ENCODE assay signal across 16 cellular contexts in the genomic region with DNA sequence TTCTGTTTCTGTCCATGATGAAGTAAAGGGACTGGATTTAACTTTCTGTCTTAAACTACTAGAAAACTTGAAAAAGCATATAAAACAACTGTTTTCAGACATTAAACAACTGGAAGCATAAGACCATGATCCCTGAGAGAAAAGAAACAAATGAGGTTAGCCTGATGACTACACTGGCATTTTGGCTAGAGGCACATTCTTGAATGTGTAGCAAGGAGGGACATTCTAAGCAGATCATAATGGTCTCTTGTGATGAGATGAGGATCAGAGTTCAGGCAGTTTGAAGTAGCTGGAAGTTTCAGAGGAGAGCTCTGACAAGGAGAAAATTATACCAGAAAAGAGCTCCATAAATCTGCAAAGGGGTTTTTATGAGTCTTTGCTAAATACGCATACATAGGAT.
DNase-seq lines count a peak whose midpoint lies in the region; ATAC-seq and TF ChIP-seq lines count a peak whose summit lies in the region.
"Had no signal": no experiment of that assay in that cellular context is flagged by ENCODE, and none has a peak within 500 bp of the region (broad histone marks: within the 10 kb centered on the region; RNA-seq: fewer than 3 reads in every experiment).

No MANE protein-coding gene starts in this region.

- no peak overlapping the region for H2AFZ ChIP-seq in trophoblast cell (ENCODE audit: insufficient read depth, low read length, poor library complexity)

- no peak overlapping the region for H3K18ac ChIP-seq in trophoblast cell (ENCODE audit: low read length)

- H3K9me3 ChIP-seq in adipocyte (ENCODE audit: control insufficient read depth, low read length) (no peaks in the 10 kb centered on the region), trophoblast cell (ENCODE audit: insufficient read depth, low read depth, low read length) (no peaks in the 10 kb centered on the region), suprapubic skin (no peaks in the 10 kb centered on the region)
- H3K9me3 ChIP-seq: left ventricle myocardium inferior had no signal

- no peak for TF ChIP-seq POLR2A in suprapubic skin (IDR thresholded peaks at IDR 0.05)

- no peak overlapping the region for H3K27ac ChIP-seq in trophoblast cell (ENCODE audit: low read depth, low read length)
- no peak overlapping the region for H3K27ac ChIP-seq in suprapubic skin
- H3K27ac ChIP-seq: left ventricle myocardium inferior had no signal

- H2AK5ac ChIP-seq in trophoblast cell (ENCODE audit: low read length), result no peak overlapping the region

- H4K91ac ChIP-seq in trophoblast cell (ENCODE audit: low read depth, low read length), result no peak overlapping the region

- H4K12ac ChIP-seq in trophoblast cell (ENCODE audit: low read depth, low read length), result no peak overlapping the region

- no peak overlapping the region for H2BK12ac ChIP-seq in trophoblast cell (ENCODE audit: low read length)

- no peak overlapping the region for H3K9ac ChIP-seq in adipocyte (ENCODE audit: low read length)
- H3K9ac ChIP-seq in trophoblast cell (ENCODE audit: low read length), result no peak overlapping the region

- DNase-seq in ELR (ENCODE audit: low read depth) (peak; percentile 63), adipocyte (ENCODE audit: low read depth) (peak; percentile 78), fibroblast of peridontal ligament (ENCODE audit: extremely low read depth) (peak; percentile 66), trophoblast cell (peak; percentile 61 to 86), suprapubic skin (ENCODE audit: low spot score in 2 of 2) (no peak)
- DNase-seq: activated CD4-positive, alpha-beta T cell treated with anti-CD3 and anti-CD28 coated beads, Interleukin-2, amount 50 U/mL, for 1 hour; activated CD8-positive, alpha-beta memory T cell treated with anti-CD3 and anti-CD28 coated beads, Interleukin-2, amount 50 U/mL, for 4 hours; activated effector memory CD4-positive, alpha-beta T cell treated with Interleukin-2 at 50 U/mL for 16 hours; DMS79 treated with DMSO at 0.1 percent for 48 hours; left ventricle myocardium inferior; NCI-H1436; NCI-H748 treated with DMSO at 0.1 percent for 48 hours; SIG-M5; stimulated activated CD4-positive, alpha-beta T cell treated with anti-CD3 and anti-CD28 coated beads, Interleukin-12 subunit alpha, Interleukin-12 subunit beta, amount 100 ng/mL, for 4 hours had no signal

- no peaks in the 10 kb centered on the region for H3K79me2 ChIP-seq in trophoblast cell (ENCODE audit: control insufficient read depth, insufficient read depth, low read length, poor library complexity)

- WGBS in trophoblast cell (ENCODE audit: extremely low coverage, insufficient coverage, insufficient read length), result no CpG with 5 or more reads among the region's 1 CpG
- 2% methylated on average over 1 of the region's 1 CpG for WGBS in suprapubic skin

- no peak overlapping the region for H3K4me2 ChIP-seq in trophoblast cell (ENCODE audit: low read length)

- H2BK5ac ChIP-seq in trophoblast cell (ENCODE audit: low read depth, low read length, poor library complexity), result no peak overlapping the region

- H3K23ac ChIP-seq in trophoblast cell (ENCODE audit: low read length), result no peak overlapping the region

- H3K79me1 ChIP-seq in trophoblast cell (ENCODE audit: low read length), result no peaks in the 10 kb centered on the region

- H3K36me3 ChIP-seq in adipocyte (ENCODE audit: control insufficient read depth, insufficient read depth, low read length, severe bottlenecking), result no peaks in the 10 kb centered on the region
- H3K36me3 ChIP-seq in trophoblast cell (ENCODE audit: control insufficient read depth in 1 of 2, insufficient read depth in 2 of 2, low read length in 2 of 2), result no peaks in the 10 kb centered on the region
- no peaks in the 10 kb centered on the region for H3K36me3 ChIP-seq in suprapubic skin
- H3K36me3 ChIP-seq: left ventricle myocardium inferior had no signal

- H2BK120ac ChIP-seq in trophoblast cell (ENCODE audit: insufficient read depth, low read length, poor library complexity), result no peak overlapping the region

- no peak overlapping the region for H3K4ac ChIP-seq in trophoblast cell (ENCODE audit: low read depth, low read length)

- H3K14ac ChIP-seq in trophoblast cell (ENCODE audit: low read length), result no peak overlapping the region

- TF ChIP-seq EP300 in suprapubic skin (IDR thresholded peaks at IDR 0.05), result no peak

- TF ChIP-seq CTCF in suprapubic skin (IDR thresholded peaks at IDR 0.05), result no peak

- peaks cover 8% of the 10 kb centered on the region for H3K4me1 ChIP-seq in adipocyte (ENCODE audit: control insufficient read depth, insufficient read depth, low read length)
- no peaks in the 10 kb centered on the region for H3K4me1 ChIP-seq in trophoblast cell (ENCODE audit: control insufficient read depth in 1 of 2, insufficient read depth in 2 of 2, low read length in 2 of 2)
- H3K4me1 ChIP-seq in suprapubic skin, result peaks cover 7% of the 10 kb centered on the region
- H3K4me1 ChIP-seq: left ventricle myocardium inferior had no signal

- ATAC-seq in GM21529 (IDR thresholded peaks at IDR 0.05; ENCODE audit: unreplicated experiment) (no peak), GM19397 (IDR thresholded peaks at IDR 0.05; ENCODE audit: unreplicated experiment) (no peak)

- no peaks in the 10 kb centered on the region for H3K27me3 ChIP-seq in adipocyte (replicated peaks; ENCODE audit: control insufficient read depth, insufficient read depth, low read length)
- no peaks in the 10 kb centered on the region for H3K27me3 ChIP-seq in trophoblast cell (ENCODE audit: insufficient read depth, low read length)
- H3K27me3 ChIP-seq in suprapubic skin, result no peaks in the 10 kb centered on the region

- no peak overlapping the region for H4K8ac ChIP-seq in trophoblast cell (ENCODE audit: low read depth, low read length)

- H3K4me3 ChIP-seq in adipocyte (ENCODE audit: low read length) (no peak overlapping the region), trophoblast cell (ENCODE audit: low read depth, low read length) (no peak overlapping the region), suprapubic skin (no peak overlapping the region)
- H3K4me3 ChIP-seq: left ventricle myocardium inferior had no signal

Comparison
In these comparisons a context has a peak if more than half of its experiments do, and no peak if none do; other contexts are left out.
1. DNase-seq: peak in ELR (single experiment), adipocyte (single experiment), fibroblast of peridontal ligament (single experiment) and trophoblast cell (2 of 2); none in suprapubic skin (0 of 2).